Comparison of ENCODE assay signal across 1 cellular context in the genomic region with DNA sequence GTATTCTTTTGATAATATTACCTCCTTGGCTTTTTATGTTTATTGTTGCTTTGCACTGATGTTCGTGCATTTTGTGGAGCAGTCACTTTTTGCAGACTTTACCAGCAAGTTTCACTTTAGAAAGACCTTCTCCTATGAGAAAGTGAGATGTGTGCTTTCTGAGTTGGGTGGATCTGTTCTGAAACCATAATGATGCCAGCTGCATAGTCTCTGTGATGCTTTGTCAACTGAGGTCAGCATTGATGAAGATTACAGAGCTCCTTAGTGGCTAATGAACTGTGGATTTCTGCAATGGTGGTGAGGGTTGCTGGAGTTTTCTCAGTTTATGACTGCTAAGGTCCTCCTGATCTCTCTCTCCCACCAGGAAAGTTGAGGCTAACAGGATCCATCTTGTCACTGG.
TF ChIP-seq lines count a peak whose summit lies in the region.

No MANE protein-coding gene starts in this region.

TF ChIP-seq in H1, 55 proteins besides CTCF, POLR2A, EP300 and RAD21 (continued from another document):
- TF ChIP-seq, protein P1, sequence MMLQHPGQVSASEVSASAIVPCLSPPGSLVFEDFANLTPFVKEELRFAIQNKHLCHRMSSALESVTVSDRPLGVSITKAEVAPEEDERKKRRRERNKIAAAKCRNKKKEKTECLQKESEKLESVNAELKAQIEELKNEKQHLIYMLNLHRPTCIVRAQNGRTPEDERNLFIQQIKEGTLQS (IDR thresholded peaks at IDR 0.05; ENCODE audit: insufficient read depth, low read depth, low read length): no peak
- TF ChIP-seq RNF2 (IDR thresholded peaks at IDR 0.05; ENCODE audit: borderline replicate concordance, low read depth, low read length, missing control alignments, poor library complexity, severe bottlenecking): no peak
- TF ChIP-seq SIX5 (IDR thresholded peaks at IDR 0.05; ENCODE audit: low read depth, low read length): no peak
